In the genomic region with DNA sequence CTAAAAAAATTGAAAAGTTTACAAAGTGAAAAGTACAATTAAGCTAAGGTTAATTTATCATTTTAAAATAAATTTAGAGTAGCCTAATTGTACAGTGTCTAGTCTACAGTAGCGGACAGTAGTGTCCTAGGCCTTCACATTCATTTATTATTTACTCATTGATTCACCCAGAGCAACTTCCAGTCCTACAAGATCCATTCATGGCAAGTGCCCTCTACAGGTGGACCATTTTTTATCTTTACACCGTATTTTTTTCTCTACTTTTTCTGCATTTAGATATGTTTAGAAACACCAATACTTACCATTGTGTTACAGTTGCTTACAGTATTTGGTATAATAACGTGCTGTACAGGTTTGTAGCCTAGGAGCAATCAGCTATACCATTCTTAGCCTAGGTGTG, we compare ENCODE assay signal across 17 cellular contexts.
DNase-seq lines count a peak whose midpoint lies in the region; ATAC-seq and TF ChIP-seq lines count a peak whose summit lies in the region.
"Had no signal": no experiment of that assay in that cellular context is flagged by ENCODE, and none has a peak within 500 bp of the region (broad histone marks: within the 10 kb centered on the region; RNA-seq: fewer than 3 reads in every experiment).

No MANE protein-coding gene starts in this region.

- H3K56ac ChIP-seq in H9 (ENCODE audit: insufficient read length, low read depth, low read length) = no peak overlapping the region

- no peak overlapping the region for H3K18ac ChIP-seq in H9 (ENCODE audit: insufficient read length, low read depth, low read length)

- no peak overlapping the region for H3K27ac ChIP-seq in DOHH2 (ENCODE audit: low read depth, low read length)
- no peak overlapping the region for H3K27ac ChIP-seq in H9 (ENCODE audit: insufficient read length, low read depth, low read length)
- H3K27ac ChIP-seq in OCI-LY3 (ENCODE audit: low read length) = no peak overlapping the region
- H3K27ac ChIP-seq in neural progenitor cell = no peak overlapping the region
- H3K27ac ChIP-seq: SK-N-MC had no signal

- no peak overlapping the region for H3K27ac Mint-ChIP-seq in H9
- no peak overlapping the region for H3K27ac Mint-ChIP-seq in neural progenitor cell
- H3K27ac Mint-ChIP-seq in activated CD8-positive, alpha-beta T cell treated with anti-CD3 and anti-CD28 coated beads for 36 hours = no peak overlapping the region
- H3K27ac Mint-ChIP-seq in CD14-positive monocyte = no peak overlapping the region
- no peak overlapping the region for H3K27ac Mint-ChIP-seq in endothelial cell (ENCODE audit: unreplicated experiment)

- H3K9me3 Mint-ChIP-seq in H9 (peaks cover 12 to 15% of the 10 kb centered on the region in 2 experiments), neural progenitor cell (peaks cover 22% of the 10 kb centered on the region), CD14-positive monocyte (peaks cover 0 to 3% (median 0%) of the 10 kb centered on the region in 7 donors), endothelial cell (ENCODE audit: unreplicated experiment) (no peaks in the 10 kb centered on the region)
- no peaks in the 10 kb centered on the region for H3K9me3 Mint-ChIP-seq in activated CD8-positive, alpha-beta T cell treated with anti-CD3 and anti-CD28 coated beads for 36 hours

- no peak overlapping the region for H4K5ac ChIP-seq in H9 (ENCODE audit: insufficient read length, low read depth, low read length)

- no peak overlapping the region for H4K8ac ChIP-seq in H9 (replicated peaks; ENCODE audit: insufficient read length, low read depth, low read length)

- ATAC-seq in activated CD8-positive, alpha-beta T cell treated with anti-CD3 and anti-CD28 coated beads for 36 hours = no peak

- H3K9me3 ChIP-seq in DOHH2 (ENCODE audit: control insufficient read depth, insufficient read depth, low read length) = no peaks in the 10 kb centered on the region
- no peaks in the 10 kb centered on the region for H3K9me3 ChIP-seq in H9 (ENCODE audit: control insufficient read depth, low read depth, low read length)
- H3K9me3 ChIP-seq in OCI-LY3 (ENCODE audit: insufficient read depth, low read length) = no peaks in the 10 kb centered on the region
- H3K9me3 ChIP-seq in neural progenitor cell (ENCODE audit: low read depth) = no peaks in the 10 kb centered on the region

- H3K4me1 ChIP-seq in DOHH2 (ENCODE audit: control insufficient read depth, low read length) (peaks cover 13% of the 10 kb centered on the region), H9 (ENCODE audit: insufficient read depth, low read length) (no peaks in the 10 kb centered on the region), OCI-LY3 (ENCODE audit: low read length) (no peaks in the 10 kb centered on the region), neural progenitor cell (no peaks in the 10 kb centered on the region)

- no peak overlapping the region for H2BK5ac ChIP-seq in H9 (ENCODE audit: insufficient read length, low read length)

- no peak overlapping the region for H2BK12ac ChIP-seq in H9 (ENCODE audit: insufficient read length, low read depth, low read length)

- no peak overlapping the region for H3K14ac ChIP-seq in H9 (ENCODE audit: insufficient read depth, low read length)

- H3K9me2 ChIP-seq in DOHH2 (replicated peaks; ENCODE audit: control insufficient read depth, low read length) = no peaks in the 10 kb centered on the region

- POLR2A ChIA-PET in activated CD8-positive, alpha-beta T cell treated with anti-CD3 and anti-CD28 coated beads for 36 hours (lab: Charles Lee) = no interaction called here

- no peak overlapping the region for H4K91ac ChIP-seq in H9 (ENCODE audit: insufficient read length, low read depth, low read length)

- intact Hi-C loops in activated CD8-positive, alpha-beta T cell treated with anti-CD3 and anti-CD28 coated beads for 36 hours (cut with micrococcal nuclease) = no loop called here
- intact Hi-C loops in CD14-positive monocyte (cut with micrococcal nuclease) = no loop called here

- no peaks in the 10 kb centered on the region for H3K79me1 ChIP-seq in H9 (ENCODE audit: insufficient read depth, low read depth, low read length, poor library complexity, severe bottlenecking)

- H4K20me1 ChIP-seq in DOHH2 (ENCODE audit: control insufficient read depth, insufficient read depth, low read depth, low read length) (no peaks in the 10 kb centered on the region), H9 (ENCODE audit: control insufficient read depth, insufficient read depth, insufficient read length) (no peaks in the 10 kb centered on the region), OCI-LY3 (ENCODE audit: insufficient read depth, low read length) (no peaks in the 10 kb centered on the region), neural progenitor cell (ENCODE audit: low read depth) (no peaks in the 10 kb centered on the region)

- no peaks in the 10 kb centered on the region for H3F3A ChIP-seq in DOHH2 (ENCODE audit: control insufficient read depth, insufficient read depth)
- peaks cover 4% of the 10 kb centered on the region for H3F3A ChIP-seq in neural progenitor cell (ENCODE audit: low read depth)

- H2AFZ ChIP-seq in H9 (ENCODE audit: low read length) (no peak overlapping the region), OCI-LY3 (ENCODE audit: low read depth, low read length) (no peak overlapping the region), neural progenitor cell (replicated peaks) (no peak overlapping the region)

- no peak overlapping the region for H3K23ac ChIP-seq in H9 (ENCODE audit: insufficient read length, low read depth, low read length)

- H3K79me2 ChIP-seq in DOHH2 (ENCODE audit: control insufficient read depth, low read length) (no peaks in the 10 kb centered on the region), H9 (ENCODE audit: insufficient read depth, low read length) (no peaks in the 10 kb centered on the region), OCI-LY3 (ENCODE audit: low read length) (no peaks in the 10 kb centered on the region), neural progenitor cell (ENCODE audit: low read depth) (no peaks in the 10 kb centered on the region)

- H3K4me1 Mint-ChIP-seq in H9 = no peaks in the 10 kb centered on the region
- no peaks in the 10 kb centered on the region for H3K4me1 Mint-ChIP-seq in neural progenitor cell
- H3K4me1 Mint-ChIP-seq in activated CD8-positive, alpha-beta T cell treated with anti-CD3 and anti-CD28 coated beads for 36 hours (ENCODE audit: low read depth) = no peaks in the 10 kb centered on the region
- H3K4me1 Mint-ChIP-seq in CD14-positive monocyte = no peaks in the 10 kb centered on the region
- no peaks in the 10 kb centered on the region for H3K4me1 Mint-ChIP-seq in endothelial cell (ENCODE audit: unreplicated experiment)

- H3T11ph ChIP-seq in H9 (ENCODE audit: low read length) = no peak overlapping the region

- CTCF ChIA-PET in activated CD8-positive, alpha-beta T cell treated with anti-CD3 and anti-CD28 coated beads for 36 hours (lab: Charles Lee) = no interaction called here

- no peaks in the 10 kb centered on the region for H3K23me2 ChIP-seq in H9 (ENCODE audit: insufficient read length, low read depth, low read length, poor library complexity, severe bottlenecking)

- no peak overlapping the region for H2BK15ac ChIP-seq in H9 (ENCODE audit: low read depth, low read length)

- H3K27me3 ChIP-seq in DOHH2 (ENCODE audit: control insufficient read depth, low read length) = no peaks in the 10 kb centered on the region
- H3K27me3 ChIP-seq in H9 (ENCODE audit: insufficient read depth, low read length) = no peaks in the 10 kb centered on the region; the same call in none of the 2 replicates
- H3K27me3 ChIP-seq in OCI-LY3 (ENCODE audit: low read depth, low read length) = peaks cover 34% of the 10 kb centered on the region
- H3K27me3 ChIP-seq in neural progenitor cell = no peaks in the 10 kb centered on the region

- no peak overlapping the region for H2BK120ac ChIP-seq in H9 (ENCODE audit: low read depth, low read length, poor library complexity, severe bottlenecking)

- no CpG with 5 or more reads among the region's 3 CpGs for WGBS in H9 (ENCODE audit: extremely low coverage, insufficient read length, low lambda C conversion rate)

- no peak for DNase-seq in H9
- DNase-seq in neural progenitor cell (ENCODE audit: low spot score) = no peak
- no peak for DNase-seq in activated CD8-positive, alpha-beta T cell treated with anti-CD3 and anti-CD28 coated beads for 36 hours
- DNase-seq in CD14-positive monocyte (ENCODE audit: low spot score) = no peak
- DNase-seq in endothelial cell (ENCODE audit: low spot score) = no peak
- DNase-seq: AML-193, DMS 273 treated with DMSO at 0.1 percent for 48 hours, NCI-H1417 treated with DMSO at 0.1 percent for 48 hours, NCI-H2029, NCI-H2171, NCI-H526, SHP77, T-helper 1 cell, T-helper 9 cell had no signal

- H3K27me3 Mint-ChIP-seq in H9 (ENCODE audit: low read depth) (peaks cover 26% of the 10 kb centered on the region), neural progenitor cell (ENCODE audit: insufficient read depth, low read depth) (peaks cover 10% of the 10 kb centered on the region), CD14-positive monocyte (ENCODE audit: low read depth in 3 of 3) (peaks cover 0 to 10% (median 7%) of the 10 kb centered on the region in 3 donors), endothelial cell (ENCODE audit: unreplicated experiment) (peaks cover 3% of the 10 kb centered on the region)
- peaks cover 5% of the 10 kb centered on the region for H3K27me3 Mint-ChIP-seq in activated CD8-positive, alpha-beta T cell treated with anti-CD3 and anti-CD28 coated beads for 36 hours

- H3K36me3 Mint-ChIP-seq in H9 (ENCODE audit: insufficient read depth in 1 of 3, low read depth in 3 of 3) (peaks cover 2 to 11% (median 3%) of the 10 kb centered on the region in 3 experiments; a peak in 5 of 7 replicates), neural progenitor cell (peaks cover 4% of the 10 kb centered on the region), CD14-positive monocyte (no peaks in the 10 kb centered on the region), endothelial cell (ENCODE audit: low read depth, unreplicated experiment) (no peaks in the 10 kb centered on the region)
- H3K36me3 Mint-ChIP-seq in activated CD8-positive, alpha-beta T cell treated with anti-CD3 and anti-CD28 coated beads for 36 hours (ENCODE audit: low read depth) = no peaks in the 10 kb centered on the region

- H3K4me3 Mint-ChIP-seq in H9 = no peak overlapping the region
- H3K4me3 Mint-ChIP-seq in neural progenitor cell = no peak overlapping the region
- H3K4me3 Mint-ChIP-seq in activated CD8-positive, alpha-beta T cell treated with anti-CD3 and anti-CD28 coated beads for 36 hours = no peak overlapping the region
- no peak overlapping the region for H3K4me3 Mint-ChIP-seq in CD14-positive monocyte
- no peak overlapping the region for H3K4me3 Mint-ChIP-seq in endothelial cell (ENCODE audit: unreplicated experiment)

- H2BK20ac ChIP-seq in H9 (ENCODE audit: low read depth, low read length, poor library complexity, severe bottlenecking) = no peak overlapping the region

- H3K36me3 ChIP-seq in DOHH2 (ENCODE audit: control insufficient read depth, low read length) = no peaks in the 10 kb centered on the region
- no peaks in the 10 kb centered on the region for H3K36me3 ChIP-seq in OCI-LY3 (replicated peaks; ENCODE audit: low read depth, low read length)
- H3K36me3 ChIP-seq in neural progenitor cell = no peaks in the 10 kb centered on the region

- H3K9ac ChIP-seq in H9 (ENCODE audit: extremely low read depth, insufficient read length, low read length) (no peak overlapping the region), OCI-LY3 (ENCODE audit: low read length) (no peak overlapping the region), neural progenitor cell (no peak overlapping the region)

- no peak overlapping the region for H3K4ac ChIP-seq in H9 (ENCODE audit: low read depth, low read length)

- no peak overlapping the region for H3K4me3 ChIP-seq in DOHH2 (ENCODE audit: low read length)
- no peak overlapping the region for H3K4me3 ChIP-seq in OCI-LY3 (ENCODE audit: low read length)
- H3K4me3 ChIP-seq in neural progenitor cell = no peak overlapping the region
- H3K4me3 ChIP-seq: SK-N-MC had no signal

- peak; percentile 49 for TF ChIP-seq CTCF in DOHH2 (IDR thresholded peaks at IDR 0.05; ENCODE audit: low read depth, low read length, poor library complexity, severe bottlenecking)
- peak; percentile 38; the same call in 2 of the 3 replicates for TF ChIP-seq CTCF in H9 (conservative IDR thresholded peaks at IDR 0.05)
- TF ChIP-seq CTCF in OCI-LY3 (IDR thresholded peaks at IDR 0.05; ENCODE audit: low read depth, low read length) = 0 out of 2 replicates have a peak, but pooled peaks have one; percentile 15
- peak; percentile 5 for TF ChIP-seq CTCF in neural progenitor cell (IDR thresholded peaks at IDR 0.05)
- no peak for TF ChIP-seq CTCF in activated CD8-positive, alpha-beta T cell treated with anti-CD3 and anti-CD28 coated beads for 36 hours (IDR thresholded peaks at IDR 0.05)
- no peak for TF ChIP-seq CTCF in CD14-positive monocyte (IDR thresholded peaks at IDR 0.05)
- no peak for TF ChIP-seq CTCF in endothelial cell (IDR thresholded peaks at IDR 0.05; ENCODE audit: unreplicated experiment)

- H3K4me2 ChIP-seq in DOHH2 (ENCODE audit: low read length) = no peak overlapping the region
- no peak overlapping the region for H3K4me2 ChIP-seq in H9 (ENCODE audit: insufficient read depth, insufficient read length, low read length)
- H3K4me2 ChIP-seq in OCI-LY3 (ENCODE audit: low read length) = no peak overlapping the region
- H3K4me2 ChIP-seq in neural progenitor cell = no peak overlapping the region

- H2AK5ac ChIP-seq in H9 (ENCODE audit: insufficient read length, low read length) = no peak overlapping the region

Comparison
In these comparisons a context has a peak if more than half of its experiments do, and no peak if none do; other contexts are left out.
1. CTCF ChIP-seq: peak in DOHH2 (single experiment), H9 (single experiment), OCI-LY3 (single experiment) and neural progenitor cell (single experiment); none in activated CD8-positive, alpha-beta T cell treated with anti-CD3 and anti-CD28 coated beads for 36 hours (single experiment), CD14-positive monocyte (single experiment) and endothelial cell (single experiment).